In genomic region chr17:13539421-13539820, GRCh38 we compare ENCODE assay signal across 24 cellular contexts.
"Had no signal": no experiment of that assay in that cellular context is flagged by ENCODE, and none has a peak within 500 bp of the region (broad histone marks: within the 10 kb centered on the region; RNA-seq: fewer than 3 reads in every experiment).

No MANE protein-coding gene starts in this region.

- H3K27me3 ChIP-seq: breast epithelium, SJCRH30 had no signal

- H3K36me3 ChIP-seq: breast epithelium, SJCRH30, WERI-Rb-1 had no signal

- H3K27ac ChIP-seq: breast epithelium, SJCRH30, WERI-Rb-1 had no signal

- H3K4me3 ChIP-seq: breast epithelium, SJCRH30 had no signal

- H3K9me2 ChIP-seq: SK-N-SH had no signal

- H3K4me1 ChIP-seq: breast epithelium had no signal

- DNase-seq: activated CD4-positive, alpha-beta memory T cell treated with anti-CD3 and anti-CD28 coated beads, Interleukin-2, amount 10 ng/mL, durations not matched to agents 7 days and 5 days; activated CD4-positive, alpha-beta T cell treated with anti-CD3 and anti-CD28 coated beads for 36 hours; activated CD4-positive, alpha-beta T cell treated with anti-CD3 and anti-CD28 coated beads, Interleukin-2, amount 50 U/mL, for 1 hour; activated gamma-delta T cell; activated naive CD4-positive, alpha-beta T cell treated with anti-CD3 and anti-CD28 coated beads for 36 hours; activated T-cell treated with anti-CD3 and anti-CD28 coated beads for 4 hours; activated T-cell treated with anti-CD3 and anti-CD28 coated beads, Interleukin-2, amount 50 U/mL, for 48 hours; caudate nucleus; NCI-H1092; NCI-H1417; NCI-H2029; NCI-H2107; NCI-H2171 treated with DMSO at 0.1 percent for 48 hours; NCI-H526; NCI-H774; Right ventricle myocardium superior; RPMI8226; SJCRH30; SK-N-SH; T-helper 1 cell; WERI-Rb-1 had no signal

- ATAC-seq: activated CD4-positive, alpha-beta T cell treated with anti-CD3 and anti-CD28 coated beads for 36 hours; activated T-helper 17 cell treated with anti-CD3 and anti-CD28 coated beads, Interleukin-2, amount 50 U/mL, for 72 hours; Panc1 had no signal
